8 cellular contexts compared by ENCODE assay signal in genomic region chr9:93304574-93305496, GRCh38.
DNase-seq lines count a peak whose midpoint lies in the region; ATAC-seq and TF ChIP-seq lines count a peak whose summit lies in the region.

No MANE protein-coding gene starts in this region.

- no peaks in the 10 kb centered on the region for H3K4me1 ChIP-seq in adrenal gland (replicated peaks in 1 of 2)

- 60 to 92% (median 69%) methylated on average over 2 to 17 of the region's 17 CpGs for WGBS in adrenal gland, 4 donors

- no peaks in the 10 kb centered on the region for H3K27me3 ChIP-seq in adrenal gland

- ATAC-seq in left cardiac atrium: peak; percentile 70 to 77
- no peak for ATAC-seq in GM18517 (IDR thresholded peaks at IDR 0.05; ENCODE audit: unreplicated experiment)
- no peak for ATAC-seq in HG03457 (IDR thresholded peaks at IDR 0.05; ENCODE audit: unreplicated experiment)

- intact Hi-C loops in adrenal gland (cut with DNase I): loop anchor here (5.0 to 10.0 kb wide), 4 partner anchors 143 to 300 kb away; no protein-coding TSS in a partner anchor
- intact Hi-C loops in left cardiac atrium (cut with DNase I): loop anchor here in 1 of 2 donors (5.0 kb wide), 1 partner anchor 38 kb away; no protein-coding TSS in a partner anchor

- H3K36me3 ChIP-seq in adrenal gland (replicated peaks in 1 of 2): no peaks in the 10 kb centered on the region

- no peak overlapping the region for H3K27ac ChIP-seq in adrenal gland

- peak in 2 of 3 experiments; percentile 12 to 41 for DNase-seq in NCI-H1417 (lab: John Stamatoyannopoulos, UW)
- DNase-seq in NCI-H1417 treated with DMSO at 0.1 percent for 48 hours (lab: John Stamatoyannopoulos, UW): no peak
- peak; percentile 33 to 83 (median 46) for DNase-seq in adrenal gland
- DNase-seq in left cardiac atrium: peak; percentile 56
- DNase-seq in renal cortical epithelial cell (ENCODE audit: low read depth): peak; percentile 31

- no peak for TF ChIP-seq POLR2A in adrenal gland (IDR thresholded peaks at IDR 0.05)

- peak; percentile 55 for TF ChIP-seq CTCF in LNCAP (IDR thresholded peaks at IDR 0.05)
- peak; percentile 28 to 65 (median 56) for TF ChIP-seq CTCF in adrenal gland (IDR thresholded peaks at IDR 0.05)

- no peaks in the 10 kb centered on the region for H3K9me3 ChIP-seq in adrenal gland (replicated peaks in 1 of 3)

- no peak overlapping the region for H3K4me3 ChIP-seq in adrenal gland

Comparison
In these comparisons a context has a peak if more than half of its experiments do, and no peak if none do; other contexts are left out.
1. ATAC-seq: peak in left cardiac atrium (2 of 2); none in GM18517 (single experiment) and HG03457 (single experiment).